1 cellular context compared by ENCODE assay signal in genomic region chr16:88810868-88811599, GRCh38.
TF ChIP-seq lines count a peak whose summit lies in the region.

No MANE protein-coding gene starts in this region.

TF ChIP-seq in HEK293, 187 proteins besides CTCF, POLR2A, EP300 and RAD21 (continued from another document):
- TF ChIP-seq ZNF544 (tag by site-specific recombination; IDR thresholded peaks at IDR 0.05) (no peak), ZNF670 (tag by site-specific recombination; IDR thresholded peaks at IDR 0.05; ENCODE audit: low read depth) (no peak), RBAK (tag by site-specific recombination; IDR thresholded peaks at IDR 0.05) (no peak)
TF ChIP-seq in HEK293: peak in this region for 41.
